In the genomic region with DNA sequence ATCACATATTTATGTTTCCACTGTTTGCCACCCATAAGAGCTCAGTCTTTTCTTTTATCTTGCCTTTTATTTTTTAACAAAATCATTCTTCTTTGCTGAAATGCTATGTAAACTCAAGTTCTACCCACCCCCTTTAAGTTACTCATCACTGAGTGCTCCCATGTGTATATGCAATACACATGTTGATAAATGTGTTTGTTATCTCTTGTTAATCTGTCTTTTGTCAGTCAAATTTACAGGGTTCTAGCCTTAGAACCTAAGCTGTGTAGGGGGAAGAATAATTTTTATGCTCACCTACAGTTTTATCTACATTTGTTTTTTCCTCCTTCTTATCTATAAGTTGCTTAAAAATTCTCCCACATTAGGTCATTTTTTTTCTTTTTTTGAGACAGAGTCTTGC, we compare ENCODE assay signal across 30 cellular contexts.
"Had no signal": no experiment of that assay in that cellular context is flagged by ENCODE, and none has a peak within 500 bp of the region (broad histone marks: within the 10 kb centered on the region; RNA-seq: fewer than 3 reads in every experiment).

No MANE protein-coding gene starts in this region.

- H3K9me3 ChIP-seq: adrenal gland, colonic mucosa, gastrocnemius medialis had no signal

- DNase-seq: activated CD4-positive, alpha-beta memory T cell treated with anti-CD3 and anti-CD28 coated beads for 36 hours; activated CD4-positive, alpha-beta T cell treated with anti-CD3 and anti-CD28 coated beads for 36 hours; activated CD4-positive, alpha-beta T cell treated with anti-CD3 and anti-CD28 coated beads, Interleukin-2, amount 10 ng/mL, durations not matched to agents 24 days and 14 days; activated CD4-positive, CD25-positive, alpha-beta regulatory T cell; activated CD4-positive, CD25-positive, alpha-beta regulatory T cell treated with anti-CD3 and anti-CD28 coated beads, Interleukin-2, amount 50 U/mL, for 72 hours; activated CD8-positive, alpha-beta memory T cell treated with anti-CD3 and anti-CD28 coated beads, Interleukin-2, amount 10 ng/mL, durations not matched to agents 7 days and 5 days; activated CD8-positive, alpha-beta memory T cell treated with anti-CD3 and anti-CD28 coated beads, Interleukin-2, amount 50 U/mL, for 4 hours; activated CD8-positive, alpha-beta T cell treated with anti-CD3 and anti-CD28 coated beads, Interleukin-2, amount 10 ng/mL, durations not matched to agents 7 days and 5 days; activated effector memory CD4-positive, alpha-beta T cell treated with anti-CD3 and anti-CD28 coated beads, Interleukin-2, amount 50 U/mL, for 16 hours; activated naive CD4-positive, alpha-beta T cell treated with anti-CD3 and anti-CD28 coated beads for 36 hours; activated naive CD8-positive, alpha-beta T cell treated with anti-CD3 and anti-CD28 coated beads for 36 hours; activated naive CD8-positive, alpha-beta T cell treated with anti-CD3 and anti-CD28 coated beads, Interleukin-2, amount 50 U/mL, for 24 hours; activated T-cell treated with anti-CD3 and anti-CD28 coated beads, Interleukin-2, amount 50 U/mL, for 1 hour; activated T-cell treated with anti-CD3 and anti-CD28 coated beads, Interleukin-2, amount 50 U/mL, for 48 hours; adrenal gland; central memory CD4-positive, alpha-beta T cell; cerebellar nuclear complex; colonic mucosa; effector CD8-positive, alpha-beta T cell; esophagus squamous epithelium; foreskin keratinocyte; gastrocnemius medialis; glutamatergic neuron; heart right ventricle; T-helper 2 cell had no signal

- H3K27me3 ChIP-seq: adrenal gland, ascending aorta, breast epithelium, cardiac muscle cell, colonic mucosa, esophagus squamous epithelium, foreskin keratinocyte, gastrocnemius medialis, heart right ventricle had no signal

- FAIRE-seq: endothelial cell of umbilical vein had no signal

- H3K27ac ChIP-seq: adrenal gland, ascending aorta, breast epithelium, cardiac muscle cell, colonic mucosa, epithelial cell of prostate, esophagus squamous epithelium, foreskin keratinocyte, gastrocnemius medialis, heart right ventricle had no signal

- H3K36me3 ChIP-seq: adrenal gland, ascending aorta, breast epithelium, cardiac muscle cell, colonic mucosa, esophagus squamous epithelium, gastrocnemius medialis, heart right ventricle had no signal

- ATAC-seq: activated CD4-positive, alpha-beta T cell treated with anti-CD3 and anti-CD28 coated beads for 36 hours; activated CD8-positive, alpha-beta memory T cell treated with anti-CD3 and anti-CD28 coated beads, Interleukin-2, amount 10 ng/mL, durations not matched to agents 7 days and 5 days; activated CD8-positive, alpha-beta T cell treated with anti-CD3 and anti-CD28 coated beads, Interleukin-2, amount 10 ng/mL, durations not matched to agents 7 days and 5 days; activated naive CD8-positive, alpha-beta T cell treated with anti-CD3 and anti-CD28 coated beads, Interleukin-2, amount 50 U/mL, for 24 hours; foreskin keratinocyte; gastrocnemius medialis; heart right ventricle had no signal

- H3K4me1 ChIP-seq: adrenal gland, ascending aorta, breast epithelium, colonic mucosa, esophagus squamous epithelium, foreskin keratinocyte, gastrocnemius medialis, heart right ventricle had no signal

- H3K4me3 ChIP-seq: adrenal gland, ascending aorta, breast epithelium, cardiac muscle cell, colonic mucosa, esophagus squamous epithelium, gastrocnemius medialis, heart right ventricle had no signal
